ENCODE assay signal across 15 cellular contexts in the genomic region with DNA sequence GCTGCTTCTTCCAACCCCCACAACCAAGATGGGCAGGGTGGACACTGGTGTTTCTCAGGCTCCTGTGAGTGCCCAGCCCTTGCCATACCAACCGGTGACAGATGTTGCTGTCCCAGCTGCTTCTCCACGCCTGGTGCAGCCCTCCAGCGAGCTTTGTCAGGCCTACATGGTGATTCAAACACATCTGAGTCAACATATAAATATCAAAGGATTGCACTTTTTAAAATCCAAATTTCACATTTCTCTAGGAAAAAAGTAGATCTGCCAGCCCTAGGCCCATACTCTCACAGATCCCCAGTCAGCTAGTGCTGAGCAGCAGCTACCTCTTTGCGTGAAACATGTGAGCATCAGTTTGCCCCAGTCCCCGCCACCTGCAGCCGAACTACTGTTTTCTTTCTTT. TPM values are rescaled to one million over a fixed set of nuclear protein-coding genes. Genes with fewer than 3 reads are reported as not detected.
DNase-seq lines count a peak whose midpoint lies in the region; ATAC-seq lines count a peak whose summit lies in the region.
"Had no signal": no experiment of that assay in that cellular context is flagged by ENCODE, and none has a peak within 500 bp of the region (broad histone marks: within the 10 kb centered on the region; RNA-seq: fewer than 3 reads in every experiment).

No MANE protein-coding gene starts in this region.

- no peaks in the 10 kb centered on the region for H3K9me3 ChIP-seq in T-helper 17 cell (ENCODE audit: control insufficient read depth, low read length, poor library complexity, severe bottlenecking)
- H3K9me3 ChIP-seq: Peyer's patch had no signal

- H3K4me1 Mint-ChIP-seq in T-helper 17 cell: peaks cover 9% of the 10 kb centered on the region

- ATAC-seq in T-helper 17 cell: no peak
- ATAC-seq in GM19467 (IDR thresholded peaks at IDR 0.05; ENCODE audit: unreplicated experiment): no peak
- ATAC-seq in HG03108 (IDR thresholded peaks at IDR 0.05; ENCODE audit: unreplicated experiment): no peak

- no peak overlapping the region for H3K4me3 Mint-ChIP-seq in T-helper 17 cell
- H3K4me3 Mint-ChIP-seq: IgD-negative memory B cell had no signal

- no peaks in the 10 kb centered on the region for H3K36me3 Mint-ChIP-seq in T-helper 17 cell (ENCODE audit: low read depth)

- DNase-seq in GM03348 (ENCODE audit: low spot score): peak; percentile 63
- no peak for DNase-seq in T-helper 17 cell
- DNase-seq in fibroblast of peridontal ligament (ENCODE audit: extremely low read depth): peak; percentile 38
- peak; percentile 25 for DNase-seq in stromal cell of bone marrow (ENCODE audit: low read depth)
- no peak for DNase-seq in RKO (ENCODE audit: low spot score)
- DNase-seq: C1 segment of cervical spinal cord, NCI-H1417, NCI-H2029, NCI-H2171 treated with DMSO at 0.1 percent for 48 hours, NCI-H774, Peyer's patch, SW 1271 had no signal

- H3K27me3 Mint-ChIP-seq in T-helper 17 cell: no peaks in the 10 kb centered on the region
- H3K27me3 Mint-ChIP-seq: IgD-negative memory B cell had no signal

- peak overlapping the region; percentile 32 for H3K27ac Mint-ChIP-seq in T-helper 17 cell
- H3K27ac Mint-ChIP-seq: IgD-negative memory B cell had no signal

RNA-seq across cellular contexts. Expression of a gene that starts 52.7 kb away (rescaled TPM):
- total RNA-seq in T-helper 17 cell: 100 to 1,000 TPM; 117 TPM

Comparison
In these comparisons a context has a peak if more than half of its experiments do, and no peak if none do; other contexts are left out.
1. DNase-seq: peak in GM03348 (single experiment), fibroblast of peridontal ligament (single experiment) and stromal cell of bone marrow (single experiment); none in T-helper 17 cell (0 of 3) and RKO (single experiment).